In the genomic region with DNA sequence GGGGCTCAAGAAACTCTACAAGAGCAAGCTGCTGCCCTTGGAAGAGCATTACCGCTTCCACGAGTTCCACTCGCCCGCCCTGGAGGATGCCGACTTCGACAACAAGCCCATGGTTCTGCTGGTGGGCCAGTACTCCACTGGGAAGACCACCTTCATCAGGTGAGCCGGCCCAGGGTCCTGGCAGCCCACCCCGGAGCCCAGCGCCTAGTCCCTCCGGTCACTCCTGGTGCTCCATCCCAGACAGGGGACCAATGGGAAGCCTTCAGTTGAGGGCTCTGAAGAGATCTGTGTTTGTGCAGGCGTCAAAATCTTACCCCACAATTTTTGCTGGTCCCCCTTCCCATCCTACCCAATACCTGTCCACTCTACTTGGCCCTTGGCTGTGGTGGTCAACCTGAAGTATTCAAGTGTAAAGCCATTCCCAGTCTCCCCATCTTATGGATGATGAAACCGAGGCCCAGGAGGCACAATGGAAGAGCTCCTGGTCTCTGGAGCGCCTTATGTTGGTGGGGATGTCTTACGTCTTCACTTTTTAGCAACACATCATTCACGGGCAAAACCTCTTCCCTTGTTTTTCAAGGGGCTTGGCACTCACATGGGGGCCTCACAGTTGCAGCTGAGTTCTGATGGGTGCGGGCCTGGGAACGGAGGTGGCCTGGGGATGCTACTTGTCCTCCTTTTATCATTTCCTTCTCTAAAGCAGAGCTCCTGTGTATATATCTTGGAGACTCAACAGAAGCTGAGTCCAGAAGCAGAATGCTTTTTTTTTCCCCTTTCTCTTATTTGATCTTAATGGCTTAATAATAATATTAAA, we compare ENCODE assay signal across 8 cellular contexts. TPM values are rescaled to one million over a fixed set of nuclear protein-coding genes. Genes with fewer than 3 reads are reported as not detected.
DNase-seq lines count a peak whose midpoint lies in the region; ATAC-seq lines count a peak whose summit lies in the region.
"Had no signal": no experiment of that assay in that cellular context is flagged by ENCODE, and none has a peak within 500 bp of the region (broad histone marks: within the 10 kb centered on the region; RNA-seq: fewer than 3 reads in every experiment).

No MANE protein-coding gene starts in this region.

- H3K36me3 Mint-ChIP-seq in IgD-negative memory B cell = no peaks in the 10 kb centered on the region
- no peaks in the 10 kb centered on the region for H3K36me3 Mint-ChIP-seq in activated naive CD8-positive, alpha-beta T cell treated with anti-CD3 and anti-CD28 coated beads, Interleukin-2, amount 50 U/mL, for 24 hours (ENCODE audit: low read depth)
- peaks cover 0 to 3% (median 0%) of the 10 kb centered on the region in 3 donors for H3K36me3 Mint-ChIP-seq in immature natural killer cell

- no peak for ATAC-seq in activated naive CD8-positive, alpha-beta T cell treated with anti-CD3 and anti-CD28 coated beads, Interleukin-2, amount 50 U/mL, for 24 hours
- ATAC-seq in GM18861 (IDR thresholded peaks at IDR 0.05; ENCODE audit: unreplicated experiment) (no peak), GM21447 (IDR thresholded peaks at IDR 0.05; ENCODE audit: unreplicated experiment) (no peak), GM18519 (IDR thresholded peaks at IDR 0.05; ENCODE audit: low FRiP score, unreplicated experiment) (no peak)

- peak overlapping the region in 1 of 2 donors; percentile 61 for H3K9ac ChIP-seq in stomach smooth muscle (ENCODE audit: low read length in 2 of 2)

- no peaks in the 10 kb centered on the region for H3K27me3 Mint-ChIP-seq in IgD-negative memory B cell
- H3K27me3 Mint-ChIP-seq in activated naive CD8-positive, alpha-beta T cell treated with anti-CD3 and anti-CD28 coated beads, Interleukin-2, amount 50 U/mL, for 24 hours = peaks cover 5% of the 10 kb centered on the region
- H3K27me3 Mint-ChIP-seq in immature natural killer cell (ENCODE audit: low read depth in 3 of 3) = peaks cover 0 to 4% (median 2%) of the 10 kb centered on the region in 3 donors

- no peak for DNase-seq in activated naive CD8-positive, alpha-beta T cell treated with anti-CD3 and anti-CD28 coated beads, Interleukin-2, amount 50 U/mL, for 24 hours
- no peak for DNase-seq in immature natural killer cell
- DNase-seq: NCI-H524 treated with DMSO at 0.1 percent for 48 hours had no signal

- H3K36me3 ChIP-seq in stomach smooth muscle (ENCODE audit: control insufficient read depth in 2 of 2, insufficient read depth in 2 of 2, low read length in 2 of 2) = no peaks in the 10 kb centered on the region

- H3K9me3 ChIP-seq in stomach smooth muscle (ENCODE audit: control insufficient read depth in 2 of 2, low read length in 2 of 2) = no peaks in the 10 kb centered on the region

- no peaks in the 10 kb centered on the region for H3K27me3 ChIP-seq in stomach smooth muscle (ENCODE audit: control insufficient read depth in 1 of 2, insufficient read depth in 2 of 2, low read length in 2 of 2)

- H3K4me3 Mint-ChIP-seq in IgD-negative memory B cell (peak overlapping the region; percentile 89 to 99 (median 94)), immature natural killer cell (peak overlapping the region; percentile 74 to 81 (median 79))
- H3K4me3 Mint-ChIP-seq in activated naive CD8-positive, alpha-beta T cell treated with anti-CD3 and anti-CD28 coated beads, Interleukin-2, amount 50 U/mL, for 24 hours = peak overlapping the region; percentile 80

- H3K4me1 ChIP-seq in stomach smooth muscle (ENCODE audit: control insufficient read depth, insufficient read depth, low read length) = peaks cover 14% of the 10 kb centered on the region

- H3K4me1 Mint-ChIP-seq in IgD-negative memory B cell (peaks cover 35 to 44% (median 36%) of the 10 kb centered on the region in 3 donors), immature natural killer cell (peaks cover 19 to 26% of the 10 kb centered on the region in 2 donors)
- peaks cover 18% of the 10 kb centered on the region for H3K4me1 Mint-ChIP-seq in activated naive CD8-positive, alpha-beta T cell treated with anti-CD3 and anti-CD28 coated beads, Interleukin-2, amount 50 U/mL, for 24 hours

- H3K4me3 ChIP-seq in stomach smooth muscle (ENCODE audit: low read length in 2 of 2) = peak overlapping the region; percentile 85 to 86

- H3K9me3 Mint-ChIP-seq in IgD-negative memory B cell (no peaks in the 10 kb centered on the region), immature natural killer cell (no peaks in the 10 kb centered on the region)
- no peaks in the 10 kb centered on the region for H3K9me3 Mint-ChIP-seq in activated naive CD8-positive, alpha-beta T cell treated with anti-CD3 and anti-CD28 coated beads, Interleukin-2, amount 50 U/mL, for 24 hours

- H3K27ac Mint-ChIP-seq in IgD-negative memory B cell = peak overlapping the region; percentile 69 to 94 (median 88)
- no peak overlapping the region for H3K27ac Mint-ChIP-seq in activated naive CD8-positive, alpha-beta T cell treated with anti-CD3 and anti-CD28 coated beads, Interleukin-2, amount 50 U/mL, for 24 hours
- H3K27ac Mint-ChIP-seq in immature natural killer cell = peak overlapping the region in 4 of 6 donors; percentile 28 to 73 (median 50)

- no peak overlapping the region for H3K27ac ChIP-seq in stomach smooth muscle (ENCODE audit: low read length)

RNA-seq across cellular contexts. Expression of a gene that starts 0.9 kb away (rescaled TPM):
- polyA plus RNA-seq in IgD-negative memory B cell (31.8 TPM), immature natural killer cell (1 to 10 TPM; 3.6 to 4.9 (median 3.7) TPM)

RNA-seq across cellular contexts. Expression of a gene that starts 17.6 kb away (rescaled TPM):
- 2.9 TPM for polyA plus RNA-seq in IgD-negative memory B cell
- not detected for polyA plus RNA-seq in immature natural killer cell
